Comparison of ENCODE assay signal across 1 cellular context in the genomic region with DNA sequence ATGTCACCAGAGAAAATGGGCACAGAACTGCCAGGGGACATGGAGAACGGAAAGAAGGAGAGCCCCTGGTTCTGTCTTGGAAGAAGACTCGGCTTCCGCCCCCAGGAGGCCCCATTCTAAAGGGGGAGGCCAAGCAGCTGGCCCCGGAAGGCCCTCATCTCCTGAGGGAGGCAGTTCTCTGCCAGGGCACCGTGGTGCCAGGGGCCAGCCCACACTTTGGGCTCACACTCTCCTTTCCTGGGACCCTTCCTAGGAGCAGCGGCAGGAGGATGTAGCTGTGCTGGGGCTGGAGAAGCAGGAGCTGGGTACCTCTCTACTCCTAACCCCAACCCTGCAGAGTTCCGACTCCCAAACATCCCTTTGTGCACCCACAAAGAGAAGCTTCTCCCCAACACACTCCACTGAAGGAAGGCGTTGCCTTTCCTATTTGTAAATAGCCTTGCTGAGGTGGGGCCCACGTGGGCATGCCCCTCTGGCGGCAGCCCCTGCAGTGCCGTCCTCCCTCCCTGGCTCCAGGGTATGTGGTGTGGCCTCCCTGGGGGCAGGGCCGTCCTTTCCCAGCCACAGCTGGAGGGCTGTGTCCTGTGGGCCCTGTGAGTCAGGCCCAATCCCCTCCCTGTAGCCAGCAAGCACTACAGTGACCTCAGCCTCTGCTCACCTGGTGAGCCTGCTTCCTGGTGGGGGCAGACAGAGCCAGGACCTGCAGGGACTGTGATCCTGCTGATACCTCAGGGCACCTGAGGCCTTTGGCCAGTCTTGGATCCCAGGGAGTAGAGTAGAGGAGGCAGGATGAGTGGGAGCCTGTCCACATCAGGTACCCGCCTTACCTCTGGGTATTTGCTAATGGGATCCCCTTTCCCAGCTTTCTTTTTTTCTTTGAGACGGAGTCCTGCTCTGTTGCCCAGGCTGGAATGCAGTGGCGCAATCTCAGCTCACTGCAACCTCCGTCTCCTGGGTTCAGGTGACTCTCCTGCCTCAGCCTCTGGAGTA.
A peak's percentile ranks its signal among the peaks of the same experiment; 100 is the strongest.
TF ChIP-seq lines count a peak whose summit lies in the region.

No MANE protein-coding gene starts in this region.

TF ChIP-seq in HepG2, 621 proteins besides CTCF, POLR2A, EP300 and RAD21 (continued from another document and continues in another):
- peak; percentile 64 for TF ChIP-seq HIVEP1 (CRISPR knock-in tag; IDR thresholded peaks at IDR 0.05)
- TF ChIP-seq PRDM15 (CRISPR knock-in tag; IDR thresholded peaks at IDR 0.05), result no peak
- no peak for TF ChIP-seq ATM (IDR thresholded peaks at IDR 0.05; ENCODE audit: borderline replicate concordance)
- no peak for TF ChIP-seq ZNF234 (CRISPR knock-in tag; conservative IDR thresholded peaks at IDR 0.05)
- peak; percentile 95 for TF ChIP-seq ZFX (CRISPR knock-in tag; IDR thresholded peaks at IDR 0.05; ENCODE audit: low read depth)
- TF ChIP-seq MED13 (CRISPR knock-in tag; IDR thresholded peaks at IDR 0.05), result no peak
- TF ChIP-seq, protein P1, sequence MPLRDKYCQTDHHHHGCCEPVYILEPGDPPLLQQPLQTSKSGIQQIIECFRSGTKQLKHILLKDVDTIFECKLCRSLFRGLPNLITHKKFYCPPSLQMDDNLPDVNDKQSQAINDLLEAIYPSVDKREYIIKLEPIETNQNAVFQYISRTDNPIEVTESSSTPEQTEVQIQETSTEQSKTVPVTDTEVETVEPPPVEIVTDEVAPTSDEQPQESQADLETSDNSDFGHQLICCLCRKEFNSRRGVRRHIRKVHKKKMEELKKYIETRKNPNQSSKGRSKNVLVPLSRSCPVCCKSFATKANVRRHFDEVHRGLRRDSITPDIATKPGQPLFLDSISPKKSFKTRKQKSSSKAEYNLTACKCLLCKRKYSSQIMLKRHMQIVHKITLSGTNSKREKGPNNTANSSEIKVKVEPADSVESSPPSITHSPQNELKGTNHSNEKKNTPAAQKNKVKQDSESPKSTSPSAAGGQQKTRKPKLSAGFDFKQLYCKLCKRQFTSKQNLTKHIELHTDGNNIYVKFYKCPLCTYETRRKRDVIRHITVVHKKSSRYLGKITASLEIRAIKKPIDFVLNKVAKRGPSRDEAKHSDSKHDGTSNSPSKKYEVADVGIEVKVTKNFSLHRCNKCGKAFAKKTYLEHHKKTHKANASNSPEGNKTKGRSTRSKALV (CRISPR knock-in tag; IDR thresholded peaks at IDR 0.05), result no peak
- TF ChIP-seq FOXA3 (CRISPR knock-in tag; IDR thresholded peaks at IDR 0.05), result peak; percentile 55
- peak; percentile 92 for TF ChIP-seq XRCC5 (optimal IDR thresholded peaks at IDR 0.05; ENCODE audit: low read length)
- TF ChIP-seq ZNF746 (CRISPR knock-in tag; IDR thresholded peaks at IDR 0.05), result no peak
- TF ChIP-seq DNMT1 (CRISPR knock-in tag; IDR thresholded peaks at IDR 0.05), result no peak
- TF ChIP-seq KDM5B (CRISPR knock-in tag; IDR thresholded peaks at IDR 0.05; ENCODE audit: borderline replicate concordance), result peak; percentile 77; the same call in 1 of the 2 replicates
- no peak for TF ChIP-seq FLYWCH1 (CRISPR knock-in tag; IDR thresholded peaks at IDR 0.05)
- 0 out of 2 replicates have a peak, but pooled peaks have one; percentile 24 for TF ChIP-seq ZMYM4 (CRISPR knock-in tag; IDR thresholded peaks at IDR 0.05)
- TF ChIP-seq ZNF431 (CRISPR knock-in tag; IDR thresholded peaks at IDR 0.05; ENCODE audit: borderline replicate concordance, low read depth), result peak; percentile 59; the same call in 1 of the 2 replicates
- TF ChIP-seq GLI4 (CRISPR knock-in tag; IDR thresholded peaks at IDR 0.05; ENCODE audit: borderline replicate concordance), result no peak
- TF ChIP-seq, protein P2, sequence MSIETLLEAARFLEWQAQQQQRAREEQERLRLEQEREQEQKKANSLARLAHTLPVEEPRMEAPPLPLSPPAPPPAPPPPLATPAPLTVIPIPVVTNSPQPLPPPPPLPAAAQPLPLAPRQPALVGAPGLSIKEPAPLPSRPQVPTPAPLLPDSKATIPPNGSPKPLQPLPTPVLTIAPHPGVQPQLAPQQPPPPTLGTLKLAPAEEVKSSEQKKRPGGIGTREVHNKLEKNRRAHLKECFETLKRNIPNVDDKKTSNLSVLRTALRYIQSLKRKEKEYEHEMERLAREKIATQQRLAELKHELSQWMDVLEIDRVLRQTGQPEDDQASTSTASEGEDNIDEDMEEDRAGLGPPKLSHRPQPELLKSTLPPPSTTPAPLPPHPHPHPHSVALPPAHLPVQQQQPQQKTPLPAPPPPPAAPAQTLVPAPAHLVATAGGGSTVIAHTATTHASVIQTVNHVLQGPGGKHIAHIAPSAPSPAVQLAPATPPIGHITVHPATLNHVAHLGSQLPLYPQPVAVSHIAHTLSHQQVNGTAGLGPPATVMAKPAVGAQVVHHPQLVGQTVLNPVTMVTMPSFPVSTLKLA (IDR thresholded peaks at IDR 0.05), result no peak
- no peak for TF ChIP-seq LCORL (IDR thresholded peaks at IDR 0.05)
- TF ChIP-seq LCORL (CRISPR knock-in tag; IDR thresholded peaks at IDR 0.05), result peak; percentile 96
- 0 out of 2 replicates have a peak, but pooled peaks have one; percentile 63 for TF ChIP-seq ZNF720 (CRISPR knock-in tag; IDR thresholded peaks at IDR 0.05)
- 0 out of 2 replicates have a peak, but pooled peaks have one; percentile 19 for TF ChIP-seq BCL3 (CRISPR knock-in tag; IDR thresholded peaks at IDR 0.05)
- TF ChIP-seq TAF1 (CRISPR knock-in tag; IDR thresholded peaks at IDR 0.05), result peak; percentile 60; the same call in 1 of the 2 replicates
- TF ChIP-seq, protein P3, sequence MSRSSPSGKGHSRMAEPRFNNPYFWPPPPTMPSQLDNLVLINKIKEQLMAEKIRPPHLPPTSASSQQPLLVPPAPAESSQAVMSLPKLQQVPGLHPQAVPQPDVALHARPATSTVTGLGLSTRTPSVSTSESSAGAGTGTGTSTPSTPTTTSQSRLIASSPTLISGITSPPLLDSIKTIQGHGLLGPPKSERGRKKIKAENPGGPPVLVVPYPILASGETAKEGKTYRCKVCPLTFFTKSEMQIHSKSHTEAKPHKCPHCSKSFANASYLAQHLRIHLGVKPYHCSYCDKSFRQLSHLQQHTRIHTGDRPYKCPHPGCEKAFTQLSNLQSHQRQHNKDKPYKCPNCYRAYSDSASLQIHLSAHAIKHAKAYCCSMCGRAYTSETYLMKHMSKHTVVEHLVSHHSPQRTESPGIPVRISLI (CRISPR knock-in tag; IDR thresholded peaks at IDR 0.05; ENCODE audit: borderline replicate concordance), result no peak; the same call in 1 of the 2 replicates
- TF ChIP-seq, protein P4, sequence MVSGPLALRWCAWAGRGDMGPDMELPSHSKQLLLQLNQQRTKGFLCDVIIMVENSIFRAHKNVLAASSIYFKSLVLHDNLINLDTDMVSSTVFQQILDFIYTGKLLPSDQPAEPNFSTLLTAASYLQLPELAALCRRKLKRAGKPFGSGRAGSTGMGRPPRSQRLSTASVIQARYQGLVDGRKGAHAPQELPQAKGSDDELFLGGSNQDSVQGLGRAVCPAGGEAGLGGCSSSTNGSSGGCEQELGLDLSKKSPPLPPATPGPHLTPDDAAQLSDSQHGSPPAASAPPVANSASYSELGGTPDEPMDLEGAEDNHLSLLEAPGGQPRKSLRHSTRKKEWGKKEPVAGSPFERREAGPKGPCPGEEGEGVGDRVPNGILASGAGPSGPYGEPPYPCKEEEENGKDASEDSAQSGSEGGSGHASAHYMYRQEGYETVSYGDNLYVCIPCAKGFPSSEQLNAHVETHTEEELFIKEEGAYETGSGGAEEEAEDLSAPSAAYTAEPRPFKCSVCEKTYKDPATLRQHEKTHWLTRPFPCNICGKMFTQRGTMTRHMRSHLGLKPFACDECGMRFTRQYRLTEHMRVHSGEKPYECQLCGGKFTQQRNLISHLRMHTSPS (CRISPR knock-in tag; IDR thresholded peaks at IDR 0.05; ENCODE audit: low read depth), result peak; percentile 73
- TF ChIP-seq PAX8 (CRISPR knock-in tag; IDR thresholded peaks at IDR 0.05; ENCODE audit: borderline replicate concordance), result no peak
- TF ChIP-seq ZNF704 (CRISPR knock-in tag; IDR thresholded peaks at IDR 0.05; ENCODE audit: borderline replicate concordance), result no peak
- no peak for TF ChIP-seq U2AF2 (IDR thresholded peaks at IDR 0.05; ENCODE audit: low read depth, low read length)
- no peak for TF ChIP-seq ZNF562 (CRISPR knock-in tag; IDR thresholded peaks at IDR 0.05; ENCODE audit: borderline replicate concordance)
- peak; percentile 86 for TF ChIP-seq ELF1 (CRISPR knock-in tag; IDR thresholded peaks at IDR 0.05)
- TF ChIP-seq, protein P5, sequence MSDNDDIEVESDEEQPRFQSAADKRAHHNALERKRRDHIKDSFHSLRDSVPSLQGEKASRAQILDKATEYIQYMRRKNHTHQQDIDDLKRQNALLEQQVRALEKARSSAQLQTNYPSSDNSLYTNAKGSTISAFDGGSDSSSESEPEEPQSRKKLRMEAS (IDR thresholded peaks at IDR 0.05), result peak; percentile 72
- no peak for TF ChIP-seq ZNF530 (CRISPR knock-in tag; IDR thresholded peaks at IDR 0.05; ENCODE audit: low read depth)
- TF ChIP-seq MAF1 (CRISPR knock-in tag; IDR thresholded peaks at IDR 0.05; ENCODE audit: borderline replicate concordance), result no peak
- TF ChIP-seq KDM5A (IDR thresholded peaks at IDR 0.05; ENCODE audit: borderline replicate concordance, low read length), result no peak
- TF ChIP-seq ESRRA (CRISPR knock-in tag; IDR thresholded peaks at IDR 0.05; ENCODE audit: low read depth), result 0 out of 2 replicates have a peak, but pooled peaks have one; percentile 31
- TF ChIP-seq HMG20A (CRISPR knock-in tag; IDR thresholded peaks at IDR 0.05; ENCODE audit: borderline replicate concordance), result peak; percentile 74; the same call in 1 of the 2 replicates
- no peak for TF ChIP-seq ZNF256 (CRISPR knock-in tag; conservative IDR thresholded peaks at IDR 0.05)
- TF ChIP-seq ZNF30 (CRISPR knock-in tag; IDR thresholded peaks at IDR 0.05), result no peak
- TF ChIP-seq ELK4 (CRISPR knock-in tag; IDR thresholded peaks at IDR 0.05; ENCODE audit: borderline replicate concordance), result no peak
- TF ChIP-seq NKX3-1 (CRISPR knock-in tag; IDR thresholded peaks at IDR 0.05), result no peak
- TF ChIP-seq HNF4A (CRISPR knock-in tag; IDR thresholded peaks at IDR 0.05), result peak; percentile 37; the same call in 1 of the 2 replicates
- TF ChIP-seq RCOR2 (CRISPR knock-in tag; IDR thresholded peaks at IDR 0.05), result peak; percentile 75
- TF ChIP-seq ZNF605 (CRISPR knock-in tag; IDR thresholded peaks at IDR 0.05), result peak; percentile 63; the same call in 1 of the 2 replicates
